ENCODE assay signal across 8 cellular contexts in genomic region chr13:37869756-37870488, GRCh38. TPM values are rescaled to one million over a fixed set of nuclear protein-coding genes. Genes with fewer than 3 reads are reported as not detected.
DNase-seq lines count a peak whose midpoint lies in the region; ATAC-seq and TF ChIP-seq lines count a peak whose summit lies in the region.

Gene TRPC4, minus strand, starts transcription at chr13:37869772. Its CDS starts 86,439 bp downstream, at chr13:37783333.

- DNase-seq in GM12865 (ENCODE audit: low read depth) (no peak), NCI-H2029 (lab: John Stamatoyannopoulos, UW) (peak; percentile 9), MCF 10A (ENCODE audit: unreplicated experiment) (peak; percentile 78), iris pigment epithelial cell (ENCODE audit: low read depth) (peak; percentile 82), smooth muscle cell of the brain vasculature (ENCODE audit: low read depth, low spot score) (peak; percentile 57), NOMO-1 (lab: John Stamatoyannopoulos, UW; ENCODE audit: unreplicated experiment in 2 of 2) (no peak)
- DNase-seq in stimulated activated CD8-positive, alpha-beta memory T cell treated with anti-CD3 and anti-CD28 coated beads, Interleukin-4, amount 100 ng/mL, for 48 hours = no peak

- intact Hi-C loops in MCF 10A (cut with micrococcal nuclease) = loop anchor here (1.0 to 10.0 kb wide), 8 partner anchors 176 to 895 kb away; partner anchors contain the start of gene UFM1

- H3K9me3 Mint-ChIP-seq in MCF 10A (ENCODE audit: unreplicated experiment) = no peaks in the 10 kb centered on the region

- no peaks in the 10 kb centered on the region for H3K36me3 Mint-ChIP-seq in MCF 10A (ENCODE audit: insufficient read depth, unreplicated experiment)

- TF ChIP-seq CTCF in GM12865 (IDR thresholded peaks at IDR 0.05; ENCODE audit: insufficient read depth, low read depth, low read length, missing control alignments) (peak; percentile 9), MCF 10A (IDR thresholded peaks at IDR 0.05; ENCODE audit: unreplicated experiment) (peak; percentile 67)

- POLR2A ChIA-PET in MCF 10A (lab: Yijun Ruan, JAX) = interaction anchor here (0.9 to 1.1 kb wide), 3 partner anchors 497 to 660 kb away, joined by 3 read pairs; no protein-coding TSS in a partner anchor

- CTCF ChIA-PET in MCF 10A (lab: Yijun Ruan, JAX) = interaction anchor here (0.5 to 4.0 kb wide), 23 partner anchors 20 to 831 kb away, joined by 3 to 30 read pairs (median 3); no protein-coding TSS in a partner anchor

- H3K4me3 ChIP-seq in GM12865 (ENCODE audit: low read depth, low read length) = no peak within 1 kb of the TSS

- no peak for ATAC-seq in GM21737 (IDR thresholded peaks at IDR 0.05; ENCODE audit: unreplicated experiment)

- no peak within 1 kb of the TSS for H3K27ac Mint-ChIP-seq in MCF 10A (ENCODE audit: low read depth, unreplicated experiment)

- H3K4me1 Mint-ChIP-seq in MCF 10A (ENCODE audit: insufficient read depth, unreplicated experiment) = peaks cover 12% of the 10 kb centered on the region

- H3K27me3 Mint-ChIP-seq in MCF 10A (ENCODE audit: insufficient read depth, unreplicated experiment) = peaks cover 12% of the 10 kb centered on the region

- BruUV-seq in MCF 10A (replicated peaks; lab: Mats Ljungman, UMichigan) = no TSS peak

- H3K4me3 Mint-ChIP-seq in MCF 10A (ENCODE audit: unreplicated experiment) = peak within 1 kb of the TSS; percentile 71

RNA-seq across cellular contexts. Expression of gene TRPC4, which starts in this region (rescaled TPM):
- total RNA-seq in MCF 10A (2022) = not detected in 2 replicates

Comparison
In these comparisons a context has a peak if more than half of its experiments do, and no peak if none do; other contexts are left out.
1. Peak in DNase-seq in MCF 10A; RNA of the gene not detected or under 1 TPM.
2. DNase-seq: peak in NCI-H2029 (single experiment), iris pigment epithelial cell (single experiment) and smooth muscle cell of the brain vasculature (single experiment); none in GM12865 (single experiment), NOMO-1 (0 of 2) and stimulated activated CD8-positive, alpha-beta memory T cell treated with anti-CD3 and anti-CD28 coated beads, Interleukin-4, amount 100 ng/mL, for 48 hours (single experiment).